ENCODE assay signal across 32 cellular contexts in genomic region chr10:74371696-74372095, GRCh38.
DNase-seq lines count a peak whose midpoint lies in the region; ATAC-seq and TF ChIP-seq lines count a peak whose summit lies in the region.
"Had no signal": no experiment of that assay in that cellular context is flagged by ENCODE, and none has a peak within 500 bp of the region (broad histone marks: within the 10 kb centered on the region; RNA-seq: fewer than 3 reads in every experiment).

No MANE protein-coding gene starts in this region.

- intact Hi-C loops in left colon (cut with DNase I, micrococcal nuclease) = no loop called here

- ATAC-seq in HG02970 (IDR thresholded peaks at IDR 0.05; ENCODE audit: low FRiP score, unreplicated experiment) (no peak), HG03025 (IDR thresholded peaks at IDR 0.05; ENCODE audit: low FRiP score, unreplicated experiment) (no peak), left colon (no peak)
- ATAC-seq: activated CD4-positive, alpha-beta T cell treated with anti-CD3 and anti-CD28 coated beads for 36 hours; activated CD8-positive, alpha-beta T cell treated with anti-CD3 and anti-CD28 coated beads, Interleukin-2, amount 10 ng/mL, durations not matched to agents 7 days and 5 days; body of pancreas; gastrocnemius medialis; left lobe of liver had no signal

- no peak for TF ChIP-seq CTCF in astrocyte of the spinal cord (IDR thresholded peaks at IDR 0.05; ENCODE audit: low read depth, low read length)
- TF ChIP-seq CTCF in foreskin fibroblast (IDR thresholded peaks at IDR 0.05; ENCODE audit: low read depth, low read length) = no peak

- in situ Hi-C loops in astrocyte of the spinal cord (cut with HindIII; ENCODE audit: low sequenced_read_pairs) = no loop called here

- DNase-seq in A172 (ENCODE audit: low spot score) = peak; percentile 19
- DNase-seq in HT1080 (ENCODE audit: low read depth) = peak; percentile 20
- DNase-seq in astrocyte of the spinal cord (ENCODE audit: low read depth, low spot score) = peak; percentile 85
- DNase-seq in foreskin fibroblast = peak; percentile 6 to 12
- no peak for DNase-seq in left colon
- DNase-seq in amniotic stem cell (lab: John Stamatoyannopoulos, UW) = no peak
- DNase-seq: 8988T; activated CD4-positive, alpha-beta T cell treated with anti-CD3 and anti-CD28 coated beads for 36 hours; activated CD8-positive, alpha-beta T cell treated with anti-CD3 and anti-CD28 coated beads, Interleukin-2, amount 10 ng/mL, durations not matched to agents 7 days and 5 days; activated effector memory CD4-positive, alpha-beta T cell treated with anti-CD3 and anti-CD28 coated beads, Interleukin-2, amount 50 U/mL, for 16 hours; activated naive CD8-positive, alpha-beta T cell treated with anti-CD3 and anti-CD28 coated beads for 36 hours; activated T-cell treated with anti-CD3 and anti-CD28 coated beads for 4 hours; AML-193; body of pancreas; CD4-positive, alpha-beta memory T cell; gastrocnemius medialis; H7; hypothalamus; immature natural killer cell; KG1; mesendoderm; MV-4-11; NCI-H1436 treated with DMSO at 0.1 percent for 48 hours; NCI-H446 treated with DMSO at 0.1 percent for 48 hours; sigmoid colon; stimulated activated naive CD4-positive, alpha-beta T cell treated with Interleukin-2 at 50 U/mL for 16 hours; testis had no signal

- H3K4me3 ChIP-seq in astrocyte of the spinal cord (ENCODE audit: low read depth, low read length) (no peak overlapping the region), foreskin fibroblast (ENCODE audit: low read depth in 1 of 2, low read length in 2 of 2) (no peak overlapping the region)
- H3K4me3 ChIP-seq: body of pancreas, gastrocnemius medialis, prostate gland, sigmoid colon, SK-N-MC, testis had no signal

Comparison
In these comparisons a context has a peak if more than half of its experiments do, and no peak if none do; other contexts are left out.
1. DNase-seq: peak in A172 (single experiment), HT1080 (single experiment), astrocyte of the spinal cord (single experiment) and foreskin fibroblast (2 of 2); none in left colon (0 of 2) and amniotic stem cell (single experiment).